Comparison of ENCODE assay signal across 21 cellular contexts in the genomic region with DNA sequence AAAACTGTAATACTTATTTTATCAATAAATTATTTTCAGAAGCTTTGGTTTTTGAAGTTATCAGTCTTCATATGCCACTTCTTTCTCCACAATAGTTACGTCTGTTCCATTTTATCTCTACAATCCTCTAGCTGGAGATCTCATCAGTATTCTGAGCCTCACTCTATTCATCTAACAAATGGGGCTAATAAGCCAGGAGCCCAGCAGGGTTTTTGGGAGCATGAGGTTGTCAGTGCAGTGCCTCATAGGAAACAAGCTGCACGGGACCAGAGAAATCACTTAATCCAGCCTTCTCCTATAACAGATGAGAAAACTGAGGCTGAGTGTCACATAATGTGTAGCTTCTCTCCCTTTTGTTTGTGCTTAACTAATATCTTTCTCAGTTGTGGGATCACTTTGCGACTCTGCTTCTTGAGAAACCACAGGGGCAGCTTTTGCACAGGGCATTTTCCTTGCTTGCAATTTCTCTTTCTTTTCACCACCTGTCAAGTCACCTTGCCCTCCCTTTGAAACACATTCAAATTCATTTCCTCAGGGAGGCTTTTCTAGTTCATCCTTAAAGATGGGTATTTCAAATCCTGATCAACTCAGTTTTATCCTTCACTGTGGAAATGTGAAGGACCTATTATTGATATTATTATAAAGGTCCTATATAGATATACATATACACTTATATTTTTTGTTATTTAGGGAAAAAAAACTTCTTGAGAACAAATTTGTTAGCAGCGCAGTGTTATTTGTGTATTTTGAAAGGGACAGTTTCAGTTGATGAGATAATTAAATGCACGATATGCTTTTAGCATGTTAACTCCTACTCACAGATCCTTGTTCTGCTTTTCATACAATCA.
A peak's percentile ranks its signal among the peaks of the same experiment; 100 is the strongest.
DNase-seq lines count a peak whose midpoint lies in the region; ATAC-seq, FAIRE-seq and TF ChIP-seq lines count a peak whose summit lies in the region.
"Had no signal": no experiment of that assay in that cellular context is flagged by ENCODE, and none has a peak within 500 bp of the region (broad histone marks: within the 10 kb centered on the region; RNA-seq: fewer than 3 reads in every experiment).

No MANE protein-coding gene starts in this region.

- BruUV-seq in HepG2 (replicated peaks; lab: Mats Ljungman, UMichigan), result no TSS peak
- BruUV-seq in OCI-LY7 (replicated peaks; lab: Mats Ljungman, UMichigan), result no TSS peak

- 95% methylated on average over 5 of the region's 5 CpGs for WGBS in HepG2 (ENCODE audit: low lambda C conversion rate)
- WGBS in right lobe of liver (ENCODE audit: insufficient coverage, low coverage, low lambda C conversion rate, missing lambda C conversion rate), result 91% methylated on average over 5 of the region's 5 CpGs

- DNase-seq in HepG2 (ENCODE audit: low spot score) (no peak), right lobe of liver (no peak), OCI-LY7 (ENCODE audit: low spot score) (no peak), dermis blood vessel endothelial cell (no peak), NCI-H187 (lab: John Stamatoyannopoulos, UW) (no peak), amygdala (lab: John Stamatoyannopoulos, UW) (no peak)
- no peak for DNase-seq in activated naive CD4-positive, alpha-beta T cell treated with anti-CD3 and anti-CD28 coated beads, Interleukin-2, amount 50 U/mL, for 16 hours
- DNase-seq: activated CD8-positive, alpha-beta memory T cell treated with anti-CD3 and anti-CD28 coated beads for 24 hours; amniotic stem cell; CD4-positive, CD25-positive, alpha-beta regulatory T cell; DMS79 treated with DMSO at 0.1 percent for 48 hours; foreskin fibroblast; NCI-H1694; NCI-H510A treated with DMSO at 0.1 percent for 48 hours; PC-3; stimulated activated CD4-positive, alpha-beta T cell treated with anti-CD3 and anti-CD28 coated beads, Interleukin-4, amount 100 ng/mL, for 4 hours had no signal

- POLR2A ChIA-PET in HepG2 (lab: Yijun Ruan, JAX) (no interaction called here), OCI-LY7 (lab: Charles Lee) (interaction anchor here (1.3 to 1.4 kb wide), 2 partner anchors 10 to 18 kb away, joined by 3 to 9 read pairs; no protein-coding TSS in a partner anchor)

- intact Hi-C loops in HepG2 (cut with micrococcal nuclease; ENCODE audit: unreplicated experiment) (no loop called here), right lobe of liver (cut with DNase I) (no loop called here), OCI-LY7 (cut with micrococcal nuclease; ENCODE audit: unreplicated experiment) (no loop called here)

- no peak overlapping the region for H3K27ac ChIP-seq in HepG2 (ENCODE audit: extremely low read length, insufficient read depth, low read length)
- no peak overlapping the region for H3K27ac ChIP-seq in right lobe of liver
- H3K27ac ChIP-seq in OCI-LY7 (ENCODE audit: low read depth, low read length, poor library complexity, severe bottlenecking), result no peak overlapping the region
- H3K27ac ChIP-seq: SK-N-MC, tibial nerve, VCaP had no signal

- no peak for TF ChIP-seq RAD21 in HepG2 (CRISPR knock-in tag; IDR thresholded peaks at IDR 0.05)

- no peaks in the 10 kb centered on the region for H3K9me2 ChIP-seq in OCI-LY7 (ENCODE audit: insufficient read depth, low read length)

- H3K4me2 ChIP-seq in HepG2 (ENCODE audit: low read depth, low read length), result no peak overlapping the region
- H3K4me2 ChIP-seq in OCI-LY7 (ENCODE audit: low read length), result peak overlapping the region; percentile 19; the same call in 1 of the 2 replicates

- no peaks in the 10 kb centered on the region for H3K4me1 ChIP-seq in HepG2 (ENCODE audit: insufficient read depth, low read length)
- no peaks in the 10 kb centered on the region for H3K4me1 ChIP-seq in right lobe of liver
- peaks cover 10% of the 10 kb centered on the region for H3K4me1 ChIP-seq in OCI-LY7 (ENCODE audit: insufficient read depth, low read length, poor library complexity, severe bottlenecking)
- H3K4me1 ChIP-seq: tibial nerve had no signal

- no peak for TF ChIP-seq CTCF in HepG2 (CRISPR knock-in tag; IDR thresholded peaks at IDR 0.05)
- TF ChIP-seq CTCF in right lobe of liver (IDR thresholded peaks at IDR 0.05), result no peak
- no peak for TF ChIP-seq CTCF in OCI-LY7 (conservative IDR thresholded peaks at IDR 0.05; ENCODE audit: low read length)

- TF ChIP-seq POLR2A in HepG2 (IDR thresholded peaks at IDR 0.05; ENCODE audit: insufficient read depth in 1 of 2, low read depth in 2 of 2, low read length in 2 of 2), result no peak
- no peak for TF ChIP-seq POLR2A in right lobe of liver (IDR thresholded peaks at IDR 0.05)

- H3K79me2 ChIP-seq in HepG2 (ENCODE audit: insufficient read depth, low read length) (peaks cover 2% of the 10 kb centered on the region), OCI-LY7 (ENCODE audit: insufficient read depth, low read depth, low read length) (no peaks in the 10 kb centered on the region)

- no peaks in the 10 kb centered on the region for H3K36me3 ChIP-seq in HepG2 (replicated peaks in 1 of 2; ENCODE audit: control insufficient read depth in 1 of 2, insufficient read depth in 2 of 2, low read length in 2 of 2)
- H3K36me3 ChIP-seq in right lobe of liver, result no peaks in the 10 kb centered on the region
- peaks cover 16% of the 10 kb centered on the region for H3K36me3 ChIP-seq in OCI-LY7 (ENCODE audit: insufficient read depth, low read length)

- H3K9ac ChIP-seq in HepG2 (ENCODE audit: insufficient read depth, low read depth, low read length), result no peak overlapping the region

- H3K9me3 ChIP-seq in HepG2 (ENCODE audit: low read length), result no peaks in the 10 kb centered on the region
- no peaks in the 10 kb centered on the region for H3K9me3 ChIP-seq in right lobe of liver
- H3K9me3 ChIP-seq in OCI-LY7 (ENCODE audit: low read length), result peaks cover 16% of the 10 kb centered on the region; the same call in 1 of the 2 replicates

- no peaks in the 10 kb centered on the region for H4K20me1 ChIP-seq in HepG2 (ENCODE audit: insufficient read depth, low read length)
- H4K20me1 ChIP-seq in OCI-LY7 (ENCODE audit: insufficient read depth, low read length), result 0 out of 2 replicates have a peak, but pooled peaks cover 4% of the 10 kb centered on the region

- ATAC-seq in HepG2 (no peak), right lobe of liver (no peak), HG02610 (IDR thresholded peaks at IDR 0.05; ENCODE audit: unreplicated experiment) (peak; percentile 62)
- ATAC-seq: PC-3 had no signal

- in situ Hi-C loops in HepG2 (cut with HindIII; ENCODE audit: extremely low pct_ligation_motif_present, low pct_unique_long_range_greater_than_20kb), result no loop called here

- H3K27me3 ChIP-seq in HepG2 (ENCODE audit: control insufficient read depth in 1 of 2, insufficient read depth in 2 of 2, low read length in 2 of 2), result no peaks in the 10 kb centered on the region
- no peaks in the 10 kb centered on the region for H3K27me3 ChIP-seq in right lobe of liver
- H3K27me3 ChIP-seq: tibial nerve had no signal

- H2AFZ ChIP-seq in HepG2 (ENCODE audit: low read length) (no peak overlapping the region), OCI-LY7 (ENCODE audit: low read length) (no peak overlapping the region)

- FAIRE-seq in HepG2 (lab: Jason Lieb, UNC), result no peak
- FAIRE-seq: endometrium had no signal

- no peak overlapping the region for H3K4me3 ChIP-seq in HepG2 (replicated peaks in 1 of 3; ENCODE audit: insufficient read depth in 1 of 3, low read depth in 2 of 3, low read length in 3 of 3)
- H3K4me3 ChIP-seq in right lobe of liver, result no peak overlapping the region
- no peak overlapping the region for H3K4me3 ChIP-seq in OCI-LY7 (ENCODE audit: low read depth, low read length, poor library complexity, severe bottlenecking)
- H3K4me3 ChIP-seq: SK-N-MC, tibial nerve had no signal

- no peak for TF ChIP-seq EP300 in HepG2 (IDR thresholded peaks at IDR 0.05; ENCODE audit: low read depth in 2 of 2, low read length in 2 of 2)
- no peak for TF ChIP-seq EP300 in HepG2 (CRISPR knock-in tag; IDR thresholded peaks at IDR 0.05; ENCODE audit: borderline replicate concordance)

- CTCF ChIA-PET in HepG2 (lab: Yijun Ruan, JAX; ENCODE audit: low intra/inter-chr PET ratio, low total read pairs) (no interaction called here), OCI-LY7 (lab: Charles Lee; ENCODE audit: unreplicated experiment) (no interaction called here)

TF ChIP-seq in HepG2, 621 proteins besides CTCF, POLR2A, EP300 and RAD21:
- TF ChIP-seq ZNF629 (CRISPR knock-in tag; conservative IDR thresholded peaks at IDR 0.05) (0 out of 2 replicates have a peak, but pooled peaks have one; percentile 12), ZKSCAN5 (CRISPR knock-in tag; IDR thresholded peaks at IDR 0.05) (no peak), DZIP1 (CRISPR knock-in tag; IDR thresholded peaks at IDR 0.05) (no peak), MAFG (CRISPR knock-in tag; IDR thresholded peaks at IDR 0.05) (no peak), NFYB (CRISPR knock-in tag; IDR thresholded peaks at IDR 0.05) (no peak)
